Comparison of ENCODE assay signal across 1 cellular context in the genomic region with DNA sequence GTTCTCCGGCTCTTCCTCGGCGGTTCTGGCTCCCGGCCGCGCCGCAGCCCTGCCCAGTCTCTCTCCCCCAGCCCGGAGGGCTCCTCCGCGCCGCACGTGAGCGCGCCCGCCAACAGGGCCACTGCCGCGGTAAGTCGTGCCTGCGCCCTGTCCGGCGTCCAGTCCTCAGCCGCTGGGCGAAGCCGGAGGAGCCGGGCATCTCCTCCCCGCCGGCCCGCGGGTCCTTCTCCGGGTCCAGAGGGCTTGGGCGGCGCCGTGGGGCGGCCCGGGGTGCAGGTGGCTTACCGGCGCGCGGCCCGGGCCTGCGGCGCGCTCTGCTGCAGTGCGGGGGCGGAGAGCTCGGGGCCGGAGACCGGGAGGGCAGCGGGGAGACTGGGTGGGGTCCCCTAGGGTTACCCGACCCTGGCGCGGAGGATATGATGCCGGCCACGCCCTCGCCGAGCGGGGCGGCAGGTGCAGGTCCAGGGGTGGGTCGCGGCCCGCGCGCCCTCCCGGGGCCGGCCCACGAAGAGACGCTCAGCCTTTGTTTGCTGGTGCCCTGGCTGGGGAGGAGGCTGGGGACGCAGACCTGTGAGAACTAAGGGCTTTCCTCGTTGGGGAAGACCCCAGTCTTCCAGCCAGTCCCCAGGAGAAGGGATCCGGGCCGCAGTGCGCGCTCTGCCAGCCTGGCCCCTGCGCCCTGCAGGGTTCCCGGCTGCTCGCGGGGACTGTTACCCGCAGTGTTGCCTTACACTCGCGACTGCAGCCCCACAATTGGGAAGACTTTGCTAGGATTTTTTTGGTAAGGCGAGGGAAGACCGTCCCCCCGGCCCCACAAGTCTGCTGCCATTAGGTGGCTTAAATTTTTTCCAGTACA.
A peak's percentile ranks its signal among the peaks of the same experiment; 100 is the strongest.
TF ChIP-seq lines count a peak whose summit lies in the region.

A gene with protein sequence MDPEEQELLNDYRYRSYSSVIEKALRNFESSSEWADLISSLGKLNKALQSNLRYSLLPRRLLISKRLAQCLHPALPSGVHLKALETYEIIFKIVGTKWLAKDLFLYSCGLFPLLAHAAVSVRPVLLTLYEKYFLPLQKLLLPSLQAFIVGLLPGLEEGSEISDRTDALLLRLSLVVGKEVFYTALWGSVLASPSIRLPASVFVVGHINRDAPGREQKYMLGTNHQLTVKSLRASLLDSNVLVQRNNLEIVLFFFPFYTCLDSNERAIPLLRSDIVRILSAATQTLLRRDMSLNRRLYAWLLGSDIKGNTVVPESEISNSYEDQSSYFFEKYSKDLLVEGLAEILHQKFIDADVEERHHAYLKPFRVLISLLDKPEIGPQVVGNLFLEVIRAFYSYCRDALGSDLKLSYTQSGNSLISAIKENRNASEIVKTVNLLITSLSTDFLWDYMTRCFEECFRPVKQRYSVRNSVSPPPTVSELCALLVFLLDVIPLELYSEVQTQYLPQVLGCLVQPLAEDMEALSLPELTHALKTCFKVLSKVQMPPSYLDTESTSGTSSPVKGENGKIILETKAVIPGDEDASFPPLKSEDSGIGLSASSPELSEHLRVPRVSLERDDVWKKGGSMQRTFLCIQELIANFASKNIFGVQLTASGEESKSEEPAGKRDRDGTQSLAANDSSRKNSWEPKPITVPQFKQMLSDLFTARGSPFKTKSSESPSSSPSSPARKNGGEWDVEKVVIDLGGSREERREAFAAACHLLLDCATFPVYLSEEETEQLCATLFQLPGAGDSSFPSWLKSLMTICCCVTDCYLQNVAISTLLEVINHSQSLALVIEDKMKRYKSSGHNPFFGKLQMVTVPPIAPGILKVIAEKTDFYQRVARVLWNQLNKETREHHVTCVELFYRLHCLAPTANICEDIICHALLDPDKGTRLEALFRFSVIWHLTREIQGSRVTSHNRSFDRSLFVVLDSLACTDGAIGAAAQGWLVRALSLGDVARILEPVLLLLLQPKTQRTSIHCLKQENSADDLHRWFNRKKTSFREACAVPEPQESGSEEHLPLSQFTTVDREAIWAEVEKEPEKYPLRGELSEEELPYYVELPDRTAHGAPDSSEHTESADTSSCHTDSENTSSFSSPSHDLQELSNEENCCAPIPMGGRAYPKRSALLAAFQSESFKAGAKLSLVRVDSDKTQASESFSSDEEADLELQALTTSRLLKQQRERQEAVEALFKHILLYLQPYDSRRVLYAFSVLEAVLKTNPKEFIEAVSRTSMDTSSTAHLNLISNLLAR (N-terminal part only) (plus strand): TSS at position 10 of the 856 bp plus-strand sequence. CDS start 7,910 bp downstream, outside the sequence.

TF ChIP-seq in GM23338, 12 proteins besides CTCF, POLR2A, EP300 and RAD21:
- TF ChIP-seq, protein P1, sequence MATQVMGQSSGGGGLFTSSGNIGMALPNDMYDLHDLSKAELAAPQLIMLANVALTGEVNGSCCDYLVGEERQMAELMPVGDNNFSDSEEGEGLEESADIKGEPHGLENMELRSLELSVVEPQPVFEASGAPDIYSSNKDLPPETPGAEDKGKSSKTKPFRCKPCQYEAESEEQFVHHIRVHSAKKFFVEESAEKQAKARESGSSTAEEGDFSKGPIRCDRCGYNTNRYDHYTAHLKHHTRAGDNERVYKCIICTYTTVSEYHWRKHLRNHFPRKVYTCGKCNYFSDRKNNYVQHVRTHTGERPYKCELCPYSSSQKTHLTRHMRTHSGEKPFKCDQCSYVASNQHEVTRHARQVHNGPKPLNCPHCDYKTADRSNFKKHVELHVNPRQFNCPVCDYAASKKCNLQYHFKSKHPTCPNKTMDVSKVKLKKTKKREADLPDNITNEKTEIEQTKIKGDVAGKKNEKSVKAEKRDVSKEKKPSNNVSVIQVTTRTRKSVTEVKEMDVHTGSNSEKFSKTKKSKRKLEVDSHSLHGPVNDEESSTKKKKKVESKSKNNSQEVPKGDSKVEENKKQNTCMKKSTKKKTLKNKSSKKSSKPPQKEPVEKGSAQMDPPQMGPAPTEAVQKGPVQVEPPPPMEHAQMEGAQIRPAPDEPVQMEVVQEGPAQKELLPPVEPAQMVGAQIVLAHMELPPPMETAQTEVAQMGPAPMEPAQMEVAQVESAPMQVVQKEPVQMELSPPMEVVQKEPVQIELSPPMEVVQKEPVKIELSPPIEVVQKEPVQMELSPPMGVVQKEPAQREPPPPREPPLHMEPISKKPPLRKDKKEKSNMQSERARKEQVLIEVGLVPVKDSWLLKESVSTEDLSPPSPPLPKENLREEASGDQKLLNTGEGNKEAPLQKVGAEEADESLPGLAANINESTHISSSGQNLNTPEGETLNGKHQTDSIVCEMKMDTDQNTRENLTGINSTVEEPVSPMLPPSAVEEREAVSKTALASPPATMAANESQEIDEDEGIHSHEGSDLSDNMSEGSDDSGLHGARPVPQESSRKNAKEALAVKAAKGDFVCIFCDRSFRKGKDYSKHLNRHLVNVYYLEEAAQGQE (IDR thresholded peaks at IDR 0.05; ENCODE audit: unreplicated experiment), result no peak
- TF ChIP-seq, protein P2, sequence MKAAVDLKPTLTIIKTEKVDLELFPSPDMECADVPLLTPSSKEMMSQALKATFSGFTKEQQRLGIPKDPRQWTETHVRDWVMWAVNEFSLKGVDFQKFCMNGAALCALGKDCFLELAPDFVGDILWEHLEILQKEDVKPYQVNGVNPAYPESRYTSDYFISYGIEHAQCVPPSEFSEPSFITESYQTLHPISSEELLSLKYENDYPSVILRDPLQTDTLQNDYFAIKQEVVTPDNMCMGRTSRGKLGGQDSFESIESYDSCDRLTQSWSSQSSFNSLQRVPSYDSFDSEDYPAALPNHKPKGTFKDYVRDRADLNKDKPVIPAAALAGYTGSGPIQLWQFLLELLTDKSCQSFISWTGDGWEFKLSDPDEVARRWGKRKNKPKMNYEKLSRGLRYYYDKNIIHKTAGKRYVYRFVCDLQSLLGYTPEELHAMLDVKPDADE (IDR thresholded peaks at IDR 0.05), result no peak
- TF ChIP-seq JUNB (IDR thresholded peaks at IDR 0.05; ENCODE audit: unreplicated experiment) (no peak), ZNF331 (CRISPR knock-in tag; IDR thresholded peaks at IDR 0.05; ENCODE audit: low read depth) (no peak), POLR2AphosphoS5 (IDR thresholded peaks at IDR 0.05; ENCODE audit: low read depth) (peak; percentile 59), STAT1 (IDR thresholded peaks at IDR 0.05; ENCODE audit: unreplicated experiment) (no peak)
